Comparison of ENCODE assay signal across 1 cellular context in genomic region chr5:139560752-139561654, GRCh38.
TF ChIP-seq lines count a peak whose summit lies in the region.

Gene UBE2D2 (plus strand): TSS chr5:139561339. CDS start chr5:139561792, 453 bp downstream.

TF ChIP-seq in K562, 482 proteins besides CTCF, POLR2A, EP300 and RAD21 (continued from another document):
- no peak for TF ChIP-seq THRA (IDR thresholded peaks at IDR 0.05)
- TF ChIP-seq ZNF644 (tag; IDR thresholded peaks at IDR 0.05; ENCODE audit: low read depth): no peak
- peak; percentile 61; the same call in 1 of the 2 replicates for TF ChIP-seq RB1 (IDR thresholded peaks at IDR 0.05; ENCODE audit: low read depth)
- peak; percentile 94 for TF ChIP-seq PCBP1 (IDR thresholded peaks at IDR 0.05; ENCODE audit: low read depth, low read length, poor library complexity, severe bottlenecking)
- peak; percentile 52 for TF ChIP-seq POLR2B (IDR thresholded peaks at IDR 0.05; ENCODE audit: low read depth, partially characterized antibody)
- TF ChIP-seq NCOA1 (IDR thresholded peaks at IDR 0.05; ENCODE audit: low read depth): peak; percentile 19; the same call in 1 of the 2 replicates
- no peak for TF ChIP-seq POLR3G (IDR thresholded peaks at IDR 0.05; ENCODE audit: extremely low read depth, insufficient read length, insufficient replicate concordance)
- TF ChIP-seq TAF9B (IDR thresholded peaks at IDR 0.05; ENCODE audit: partially characterized antibody): peak; percentile 42
- no peak for TF ChIP-seq E2F4 (CRISPR knock-in tag; IDR thresholded peaks at IDR 0.05; ENCODE audit: low read depth)
- TF ChIP-seq ZNF24 (IDR thresholded peaks at IDR 0.05): no peak
- TF ChIP-seq FOXK1 (CRISPR knock-in tag; IDR thresholded peaks at IDR 0.05; ENCODE audit: borderline replicate concordance): peak; percentile 92
- TF ChIP-seq CHD2 (IDR thresholded peaks at IDR 0.05; ENCODE audit: low read depth, low read length): peak; percentile 96
- no peak for TF ChIP-seq ZZZ3 (IDR thresholded peaks at IDR 0.05)
- no peak for TF ChIP-seq ZNF146 (CRISPR knock-in tag; IDR thresholded peaks at IDR 0.05; ENCODE audit: unreplicated experiment)
- peak; percentile 60; the same call in 1 of the 2 replicates for TF ChIP-seq CUX1 (CRISPR knock-in tag; IDR thresholded peaks at IDR 0.05)
- no peak for TF ChIP-seq ATF2 (CRISPR knock-in tag; IDR thresholded peaks at IDR 0.05)
- TF ChIP-seq RERE (CRISPR knock-in tag; IDR thresholded peaks at IDR 0.05; ENCODE audit: borderline replicate concordance): no peak
- TF ChIP-seq ZNF766 (CRISPR knock-in tag; conservative IDR thresholded peaks at IDR 0.05): no peak; the same call in 1 of the 2 replicates
